Comparison of ENCODE assay signal across 9 cellular contexts in the genomic region with DNA sequence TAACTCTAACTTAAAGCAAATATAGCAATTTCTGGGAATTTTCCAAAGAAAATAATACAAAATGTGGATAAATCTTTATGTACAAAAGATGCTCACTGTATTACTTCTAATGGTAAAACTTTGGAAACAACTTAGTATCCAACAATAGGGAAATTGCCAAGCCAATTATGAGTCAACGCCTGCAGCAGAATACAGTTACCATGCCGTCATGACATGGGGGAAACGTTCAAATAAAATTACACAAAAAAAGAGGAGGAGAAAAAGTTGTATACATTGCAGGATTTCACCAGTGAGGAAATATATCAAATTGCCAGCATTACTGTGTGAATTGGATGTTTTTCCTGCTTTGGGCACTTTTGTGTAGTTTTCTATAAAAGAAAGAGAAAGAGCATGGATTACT.
DNase-seq lines count a peak whose midpoint lies in the region; ATAC-seq and TF ChIP-seq lines count a peak whose summit lies in the region.
"Had no signal": no experiment of that assay in that cellular context is flagged by ENCODE, and none has a peak within 500 bp of the region (broad histone marks: within the 10 kb centered on the region; RNA-seq: fewer than 3 reads in every experiment).

No MANE protein-coding gene starts in this region.

- H4K20me1 ChIP-seq in neural cell (ENCODE audit: insufficient read depth) = no peaks in the 10 kb centered on the region

- H3K36me3 Mint-ChIP-seq in Calu3 (ENCODE audit: insufficient read depth, unreplicated experiment) = peaks cover 69% of the 10 kb centered on the region

- no peak overlapping the region for H3K4me2 ChIP-seq in neural cell (ENCODE audit: low read length)

- no peaks in the 10 kb centered on the region for H3K9me2 ChIP-seq in neural cell (ENCODE audit: insufficient read depth, low read length)

- H3K27me3 ChIP-seq in colonic mucosa (peaks cover 5% of the 10 kb centered on the region), neural cell (ENCODE audit: insufficient read depth, low read depth, low read length) (peaks cover 11% of the 10 kb centered on the region)

- intact Hi-C loops in Calu3 (cut with micrococcal nuclease; ENCODE audit: unreplicated experiment) (no loop called here), colonic mucosa (cut with DNase I) (no loop called here)

- H3K4me1 ChIP-seq in colonic mucosa = no peaks in the 10 kb centered on the region

- no peaks in the 10 kb centered on the region for H3K79me2 ChIP-seq in neural cell (replicated peaks; ENCODE audit: insufficient read depth, low read length)

- TF ChIP-seq EP300 in neural cell (conservative IDR thresholded peaks at IDR 0.05; ENCODE audit: poor library complexity, severe bottlenecking) = no peak

- CTCF ChIA-PET in Calu3 (lab: Charles Lee) = no interaction called here

- H3K4me1 Mint-ChIP-seq in Calu3 (ENCODE audit: low read depth, unreplicated experiment) = no peaks in the 10 kb centered on the region

- peak overlapping the region; percentile 88 for H3K4me3 Mint-ChIP-seq in Calu3 (ENCODE audit: low read depth, unreplicated experiment)

- no peaks in the 10 kb centered on the region for H3K27me3 Mint-ChIP-seq in Calu3 (ENCODE audit: unreplicated experiment)

- no peaks in the 10 kb centered on the region for H3K9me3 ChIP-seq in colonic mucosa
- no peaks in the 10 kb centered on the region for H3K9me3 ChIP-seq in neural cell (ENCODE audit: low read length)

- no peak for TF ChIP-seq CTCF in Calu3 (IDR thresholded peaks at IDR 0.05; ENCODE audit: unreplicated experiment)
- TF ChIP-seq CTCF in colonic mucosa (IDR thresholded peaks at IDR 0.05) = no peak
- TF ChIP-seq CTCF in neural cell (IDR thresholded peaks at IDR 0.05; ENCODE audit: poor library complexity, severe bottlenecking) = no peak

- TF ChIP-seq RAD21 in neural cell (conservative IDR thresholded peaks at IDR 0.05) = no peak

- no TSS peak for BruUV-seq in Calu3 (replicated peaks; lab: Mats Ljungman, UMichigan)

- no peaks in the 10 kb centered on the region for H3K9me3 Mint-ChIP-seq in Calu3 (ENCODE audit: low read depth, unreplicated experiment)

- peak overlapping the region in 1 of 2 donors; percentile 81 for H3K9ac ChIP-seq in colonic mucosa (ENCODE audit: low read depth in 2 of 2, low read length in 2 of 2)
- H3K9ac ChIP-seq in neural cell (ENCODE audit: low read length) = no peak overlapping the region

- H2AFZ ChIP-seq in neural cell (ENCODE audit: low read depth, low read length) = no peak overlapping the region

- peak overlapping the region; percentile 70 for H3K4me3 ChIP-seq in colonic mucosa
- peak overlapping the region; percentile 97 for H3K4me3 ChIP-seq in neural cell (ENCODE audit: low read length)

- no peaks in the 10 kb centered on the region for H3K36me3 ChIP-seq in colonic mucosa
- no peaks in the 10 kb centered on the region for H3K36me3 ChIP-seq in neural cell (ENCODE audit: insufficient read depth, low read length)

- DNase-seq in Calu3 = no peak
- DNase-seq in LHCN-M2 (ENCODE audit: low read depth) = peak; percentile 55
- no peak for DNase-seq in colonic mucosa
- DNase-seq in cerebellar nuclear complex (lab: John Stamatoyannopoulos, UW) = no peak
- DNase-seq: NCI-H2107 had no signal

- ATAC-seq in HG03460 (IDR thresholded peaks at IDR 0.05; ENCODE audit: unreplicated experiment) = no peak
- no peak for ATAC-seq in GM21381 (IDR thresholded peaks at IDR 0.05; ENCODE audit: unreplicated experiment)
- ATAC-seq in HG02798 (IDR thresholded peaks at IDR 0.05; ENCODE audit: poor library complexity, unreplicated experiment) = no peak

- H3F3A ChIP-seq in neural cell (ENCODE audit: insufficient read depth, low read length, poor library complexity, severe bottlenecking) = no peaks in the 10 kb centered on the region

- H3K27ac ChIP-seq in colonic mucosa = peak overlapping the region; percentile 77
- H3K27ac ChIP-seq in neural cell (ENCODE audit: low read length) = no peak overlapping the region

- H3K27ac Mint-ChIP-seq in Calu3 (ENCODE audit: unreplicated experiment) = peak overlapping the region; percentile 95

TF ChIP-seq in neural cell, 6 proteins besides CTCF, POLR2A, EP300 and RAD21:
- TF ChIP-seq SMC3 (conservative IDR thresholded peaks at IDR 0.05; ENCODE audit: poor library complexity) (no peak), EZH2 (IDR thresholded peaks at IDR 0.05; ENCODE audit: borderline replicate concordance, insufficient read depth, low read length, poor library complexity, severe bottlenecking) (no peak), TAF1 (IDR thresholded peaks at IDR 0.05; ENCODE audit: low read depth) (no peak)
- TF ChIP-seq, protein P1, sequence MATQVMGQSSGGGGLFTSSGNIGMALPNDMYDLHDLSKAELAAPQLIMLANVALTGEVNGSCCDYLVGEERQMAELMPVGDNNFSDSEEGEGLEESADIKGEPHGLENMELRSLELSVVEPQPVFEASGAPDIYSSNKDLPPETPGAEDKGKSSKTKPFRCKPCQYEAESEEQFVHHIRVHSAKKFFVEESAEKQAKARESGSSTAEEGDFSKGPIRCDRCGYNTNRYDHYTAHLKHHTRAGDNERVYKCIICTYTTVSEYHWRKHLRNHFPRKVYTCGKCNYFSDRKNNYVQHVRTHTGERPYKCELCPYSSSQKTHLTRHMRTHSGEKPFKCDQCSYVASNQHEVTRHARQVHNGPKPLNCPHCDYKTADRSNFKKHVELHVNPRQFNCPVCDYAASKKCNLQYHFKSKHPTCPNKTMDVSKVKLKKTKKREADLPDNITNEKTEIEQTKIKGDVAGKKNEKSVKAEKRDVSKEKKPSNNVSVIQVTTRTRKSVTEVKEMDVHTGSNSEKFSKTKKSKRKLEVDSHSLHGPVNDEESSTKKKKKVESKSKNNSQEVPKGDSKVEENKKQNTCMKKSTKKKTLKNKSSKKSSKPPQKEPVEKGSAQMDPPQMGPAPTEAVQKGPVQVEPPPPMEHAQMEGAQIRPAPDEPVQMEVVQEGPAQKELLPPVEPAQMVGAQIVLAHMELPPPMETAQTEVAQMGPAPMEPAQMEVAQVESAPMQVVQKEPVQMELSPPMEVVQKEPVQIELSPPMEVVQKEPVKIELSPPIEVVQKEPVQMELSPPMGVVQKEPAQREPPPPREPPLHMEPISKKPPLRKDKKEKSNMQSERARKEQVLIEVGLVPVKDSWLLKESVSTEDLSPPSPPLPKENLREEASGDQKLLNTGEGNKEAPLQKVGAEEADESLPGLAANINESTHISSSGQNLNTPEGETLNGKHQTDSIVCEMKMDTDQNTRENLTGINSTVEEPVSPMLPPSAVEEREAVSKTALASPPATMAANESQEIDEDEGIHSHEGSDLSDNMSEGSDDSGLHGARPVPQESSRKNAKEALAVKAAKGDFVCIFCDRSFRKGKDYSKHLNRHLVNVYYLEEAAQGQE (IDR thresholded peaks at IDR 0.05; ENCODE audit: borderline replicate concordance) = no peak
